Comparison of ENCODE assay signal across 28 cellular contexts in genomic region chrX:133373366-133374079, GRCh38. TPM values are rescaled to one million over a fixed set of nuclear protein-coding genes. Genes with fewer than 3 reads are reported as not detected.
DNase-seq lines count a peak whose midpoint lies in the region; ATAC-seq and TF ChIP-seq lines count a peak whose summit lies in the region.
"Had no signal": no experiment of that assay in that cellular context is flagged by ENCODE, and none has a peak within 500 bp of the region (broad histone marks: within the 10 kb centered on the region; RNA-seq: fewer than 3 reads in every experiment).

No MANE protein-coding gene starts in this region.

- H3K27me3 ChIP-seq in body of pancreas (no peaks in the 10 kb centered on the region), psoas muscle (ENCODE audit: insufficient read depth in 3 of 3, low read length in 2 of 3) (no peaks in the 10 kb centered on the region)
- H3K27me3 ChIP-seq: ascending aorta, suprapubic skin, vagina had no signal

- ATAC-seq in GM18907 (IDR thresholded peaks at IDR 0.05; ENCODE audit: unreplicated experiment) (peak; percentile 74), HG02678 (IDR thresholded peaks at IDR 0.05; ENCODE audit: unreplicated experiment) (peak; percentile 50), body of pancreas (peak; percentile 63), psoas muscle (peak in 3 of 4 donors; percentile 69 to 80 (median 76)), HG03135 (IDR thresholded peaks at IDR 0.05; ENCODE audit: unreplicated experiment) (no peak), omental fat pad (ENCODE audit: low FRiP score) (no peak)
- ATAC-seq: activated T-helper 17 cell treated with anti-CD3 and anti-CD28 coated beads, Interleukin-2, amount 50 U/mL, for 72 hours; stimulated activated memory B cell treated with anti-CD40 and anti-IgM and Interleukin-4, amounts not matched to agents 10 μg/mL and 1 μg/mL and 100 μg/mL, for 72 hours had no signal

- H3K9me3 ChIP-seq in body of pancreas (no peaks in the 10 kb centered on the region), psoas muscle (no peaks in the 10 kb centered on the region)
- H3K9me3 ChIP-seq: ascending aorta, BLaER1, SK-N-SH, suprapubic skin, vagina had no signal

- no peaks in the 10 kb centered on the region for H3K36me3 ChIP-seq in body of pancreas (replicated peaks in 1 of 2; ENCODE audit: insufficient read depth in 1 of 2, low read depth in 2 of 2)
- H3K36me3 ChIP-seq in psoas muscle (ENCODE audit: insufficient read depth in 1 of 2, low read depth in 1 of 2), result no peaks in the 10 kb centered on the region
- H3K36me3 ChIP-seq: ascending aorta, BLaER1, suprapubic skin, vagina had no signal

- H3K4me1 ChIP-seq in body of pancreas (peaks cover 29% of the 10 kb centered on the region), psoas muscle (peaks cover 22% of the 10 kb centered on the region)
- H3K4me1 ChIP-seq: vagina had no signal

- TF ChIP-seq CTCF in body of pancreas (IDR thresholded peaks at IDR 0.05) (no peak), psoas muscle (IDR thresholded peaks at IDR 0.05) (no peak), omental fat pad (IDR thresholded peaks at IDR 0.05) (no peak)

- intact Hi-C loops in body of pancreas (cut with DNase I) (no loop called here), psoas muscle (cut with DNase I) (no loop called here)

- no peak for TF ChIP-seq POLR2A in body of pancreas (IDR thresholded peaks at IDR 0.05)

- 9 to 11% methylated on average over 2 of the region's 2 CpGs for WGBS in body of pancreas, 2 donors
- WGBS in psoas muscle, 3 donors, result 48 to 66% (median 65%) methylated on average over 2 of the region's 2 CpGs

- DNase-seq in body of pancreas, result peak; percentile 18 to 46 (median 30)
- DNase-seq in psoas muscle, result no peak
- DNase-seq in dermis blood vessel endothelial cell, result no peak
- DNase-seq in stimulated activated CD4-positive, alpha-beta T cell treated with anti-CD3 and anti-CD28 coated beads, Interleukin-4, amount 100 ng/mL, for 1 hour, result no peak
- DNase-seq in omental fat pad (ENCODE audit: low spot score), result no peak
- DNase-seq: activated CD4-positive, alpha-beta T cell treated with anti-CD3 and anti-CD28 coated beads, Interleukin-2, amount 50 U/mL, for 4 hours; activated CD8-positive, alpha-beta memory T cell treated with anti-CD3 and anti-CD28 coated beads, Interleukin-2, amount 50 U/mL, for 48 hours; DMS79 treated with DMSO at 0.1 percent for 48 hours; H7; IMR-90; kidney glomerular epithelial cell; NCI-H1092 treated with DMSO at 0.1 percent for 48 hours; NCI-H2029 treated with DMSO at 0.1 percent for 48 hours; NCI-H2227 treated with DMSO at 0.1 percent for 48 hours; NCI-H69; nucleus accumbens; retina; SK-N-SH; stimulated activated CD4-positive, alpha-beta T cell treated with anti-CD3 and anti-CD28 coated beads, Interleukin-2, amount 100 ng/mL, for 48 hours had no signal

- H3K27ac ChIP-seq in body of pancreas (no peak overlapping the region), psoas muscle (no peak overlapping the region)
- H3K27ac ChIP-seq: ascending aorta, BLaER1, suprapubic skin, vagina had no signal

- H3K4me3 ChIP-seq in body of pancreas (no peak overlapping the region), psoas muscle (no peak overlapping the region)
- H3K4me3 ChIP-seq: ascending aorta, BLaER1, suprapubic skin, vagina had no signal

RNA-seq across cellular contexts. Expression of gene GPC4, which starts 41.8 kb away (rescaled TPM):
- 10 to 100 TPM in 1 of 2 donors, 1 to 10 TPM in 1; 9.3 to 11.2 TPM for total RNA-seq in body of pancreas
- 10 to 100 TPM; 12.3 to 22.0 (median 20.3) TPM for total RNA-seq in psoas muscle
- polyA plus RNA-seq in psoas muscle, result 10 to 100 TPM in 1 of 3 donors, 1 to 10 TPM in 2; 7.3 to 10.4 (median 9.3) TPM
- total RNA-seq in dermis blood vessel endothelial cell, result 0.14 and 0.34 TPM in 2 replicates
- 10 to 100 TPM in 2 of 4 donors, 1 to 10 TPM in 2; 6.6 to 27.6 (median 11.1) TPM for total RNA-seq in omental fat pad
- total RNA-seq: activated T-helper 17 cell treated with anti-CD3 and anti-CD28 coated beads, Interleukin-2, amount 50 U/mL, for 72 hours had no signal

Comparison
In these comparisons a context has a peak if more than half of its experiments do, and no peak if none do; other contexts are left out.
1. ATAC-seq: peak in GM18907 (single experiment), HG02678 (single experiment), body of pancreas (single experiment) and psoas muscle (3 of 4); none in HG03135 (single experiment) and omental fat pad (single experiment).
2. DNase-seq: peak in body of pancreas (4 of 4); none in psoas muscle (0 of 2), dermis blood vessel endothelial cell (single experiment), stimulated activated CD4-positive, alpha-beta T cell treated with anti-CD3 and anti-CD28 coated beads, Interleukin-4, amount 100 ng/mL, for 1 hour (single experiment) and omental fat pad (single experiment).